ENCODE assay signal across 9 cellular contexts in genomic region chr1:97906567-97907228, GRCh38. TPM values are rescaled to one million over a fixed set of nuclear protein-coding genes. Genes with fewer than 3 reads are reported as not detected.
A peak's percentile ranks its signal among the peaks of the same experiment; 100 is the strongest.
DNase-seq lines count a peak whose midpoint lies in the region; ATAC-seq and TF ChIP-seq lines count a peak whose summit lies in the region.
"Had no signal": no experiment of that assay in that cellular context is flagged by ENCODE, and none has a peak within 500 bp of the region (broad histone marks: within the 10 kb centered on the region; RNA-seq: fewer than 3 reads in every experiment).

No MANE protein-coding gene starts in this region.

- no peaks in the 10 kb centered on the region for H3K9me3 Mint-ChIP-seq in GM23338
- H3K9me3 Mint-ChIP-seq: stimulated activated naive B cell treated with anti-CD40 and anti-IgM and Interleukin-4, amounts not matched to agents 10 μg/mL and 1 μg/mL and 100 μg/mL, for 72 hours had no signal

- ATAC-seq in GM23338 (no peak), gastroesophageal sphincter (peak; percentile 89), HG03342 (IDR thresholded peaks at IDR 0.05; ENCODE audit: unreplicated experiment) (no peak)
- ATAC-seq in stimulated activated naive CD8-positive, alpha-beta T cell treated with anti-CD3 and anti-CD28 coated beads, Interleukin-15, Interleukin-2, amounts not matched to agents 100 U/mL and 50 U/mL, for 24 hours = no peak
- ATAC-seq: stimulated activated naive B cell treated with anti-CD40 and anti-IgM and Interleukin-4, amounts not matched to agents 10 μg/mL and 1 μg/mL and 100 μg/mL, for 72 hours had no signal

- no peaks in the 10 kb centered on the region for H3F3A ChIP-seq in GM23338 (replicated peaks; ENCODE audit: low read depth)

- H3K36me3 Mint-ChIP-seq in GM23338 (ENCODE audit: low read depth) = no peaks in the 10 kb centered on the region
- H3K36me3 Mint-ChIP-seq: stimulated activated naive B cell treated with anti-CD40 and anti-IgM and Interleukin-4, amounts not matched to agents 10 μg/mL and 1 μg/mL and 100 μg/mL, for 72 hours had no signal

- H3K9me3 ChIP-seq in gastroesophageal sphincter = no peaks in the 10 kb centered on the region

- no peak for TF ChIP-seq POLR2A in gastroesophageal sphincter (IDR thresholded peaks at IDR 0.05)

- WGBS in gastroesophageal sphincter (ENCODE audit: low coverage in 1 of 2), 2 donors = 73 to 74% methylated on average over 6 to 7 of the region's 7 CpGs

- no peak for TF ChIP-seq CTCF in GM23338 (conservative IDR thresholded peaks at IDR 0.05; ENCODE audit: low read depth in 2 of 2)
- TF ChIP-seq CTCF in gastroesophageal sphincter (IDR thresholded peaks at IDR 0.05) = no peak

- no peaks in the 10 kb centered on the region for H4K20me1 ChIP-seq in GM23338 (replicated peaks; ENCODE audit: insufficient read depth)

- H3K4me3 Mint-ChIP-seq in GM23338 = no peak overlapping the region
- H3K4me3 Mint-ChIP-seq: stimulated activated naive B cell treated with anti-CD40 and anti-IgM and Interleukin-4, amounts not matched to agents 10 μg/mL and 1 μg/mL and 100 μg/mL, for 72 hours had no signal

- no peaks in the 10 kb centered on the region for H3K9me2 ChIP-seq in GM23338 (ENCODE audit: insufficient read depth)

- H3K4me1 ChIP-seq in GM23338 (ENCODE audit: insufficient read depth) (no peaks in the 10 kb centered on the region), gastroesophageal sphincter (peaks cover 5 to 25% (median 6%) of the 10 kb centered on the region in 3 donors)

- H3K27ac Mint-ChIP-seq in GM23338 = peak overlapping the region; percentile 81; the same call in 1 of the 2 replicates
- H3K27ac Mint-ChIP-seq: stimulated activated naive B cell treated with anti-CD40 and anti-IgM and Interleukin-4, amounts not matched to agents 10 μg/mL and 1 μg/mL and 100 μg/mL, for 72 hours had no signal

- H3K4me3 ChIP-seq in GM23338 = no peak overlapping the region
- no peak overlapping the region for H3K4me3 ChIP-seq in gastroesophageal sphincter

- H3K4me2 ChIP-seq in GM23338 = no peak overlapping the region

- no peaks in the 10 kb centered on the region for H3K27me3 ChIP-seq in GM23338 (ENCODE audit: insufficient read depth)
- no peaks in the 10 kb centered on the region for H3K27me3 ChIP-seq in gastroesophageal sphincter

- H3K79me2 ChIP-seq in GM23338 (replicated peaks; ENCODE audit: insufficient read depth) = no peaks in the 10 kb centered on the region

- H3K27ac ChIP-seq in GM23338 (ENCODE audit: low read depth) = no peak overlapping the region
- H3K27ac ChIP-seq in gastroesophageal sphincter = no peak overlapping the region

- no peaks in the 10 kb centered on the region for H3K27me3 Mint-ChIP-seq in GM23338 (ENCODE audit: insufficient read depth, low read depth, poor library complexity)
- H3K27me3 Mint-ChIP-seq: stimulated activated naive B cell treated with anti-CD40 and anti-IgM and Interleukin-4, amounts not matched to agents 10 μg/mL and 1 μg/mL and 100 μg/mL, for 72 hours had no signal

- no peak for TF ChIP-seq EP300 in gastroesophageal sphincter (IDR thresholded peaks at IDR 0.05)

- H2AFZ ChIP-seq in GM23338 = peak overlapping the region; percentile 52; the same call in 1 of the 2 replicates

- peaks cover 8% of the 10 kb centered on the region; the same call in 2 of the 3 replicates for H3K4me1 Mint-ChIP-seq in GM23338

- peak; percentile 4 for DNase-seq in GM23338 (ENCODE audit: low spot score)
- peak; percentile 94 for DNase-seq in SIG-M5 treated with dmso at 0.1 percent for 504 hours (lab: John Stamatoyannopoulos, UW; ENCODE audit: unreplicated experiment)
- peak; percentile 94 for DNase-seq in renal cortical epithelial cell (ENCODE audit: low read depth)
- DNase-seq in stimulated activated CD4-positive, alpha-beta T cell treated with anti-CD3 and anti-CD28 coated beads, Interleukin-4, amount 100 ng/mL, for 24 hours = no peak
- no peak for DNase-seq in stimulated activated naive CD8-positive, alpha-beta T cell treated with anti-CD3 and anti-CD28 coated beads, Interleukin-15, Interleukin-2, amounts not matched to agents 100 U/mL and 50 U/mL, for 24 hours
- DNase-seq in NCI-H2171 treated with DMSO at 0.1 percent for 48 hours (lab: John Stamatoyannopoulos, UW) = no peak
- DNase-seq: stimulated activated naive B cell treated with anti-CD40 and anti-IgM and Interleukin-4, amounts not matched to agents 10 μg/mL and 1 μg/mL and 100 μg/mL, for 72 hours had no signal

- H3K36me3 ChIP-seq in GM23338 (ENCODE audit: insufficient read depth) (no peaks in the 10 kb centered on the region), gastroesophageal sphincter (no peaks in the 10 kb centered on the region)

TF ChIP-seq in GM23338, 12 proteins besides CTCF, POLR2A, EP300 and RAD21 (continues in another document):
- TF ChIP-seq EZH2 (IDR thresholded peaks at IDR 0.05; ENCODE audit: low read depth, unreplicated experiment) (no peak), ETS1 (IDR thresholded peaks at IDR 0.05) (no peak), CREB1 (CRISPR knock-in tag; IDR thresholded peaks at IDR 0.05; ENCODE audit: low read depth) (no peak), ZNF114 (CRISPR knock-in tag; IDR thresholded peaks at IDR 0.05) (no peak), ZNF462 (CRISPR knock-in tag; IDR thresholded peaks at IDR 0.05) (no peak)

RNA-seq across cellular contexts. Expression of gene DPYD, which starts 14.1 kb away (rescaled TPM):
- 0.82 and 1.6 TPM in 2 replicates for total RNA-seq in GM23338 (2014; rRNA removed; shearing (Covaris generic))
- polyA plus RNA-seq in GM23338 (2016; fragmentation: Nextera tagmentation; extraction: Ambion mirVana) = 0.33 and 0.50 TPM in 2 replicates
- total RNA-seq in gastroesophageal sphincter = 10 to 100 TPM; 31.2 to 53.0 (median 43.2) TPM
- total RNA-seq in renal cortical epithelial cell = 6.8 and 37.5 TPM in 2 replicates

Comparison
In these comparisons a context has a peak if more than half of its experiments do, and no peak if none do; other contexts are left out.
1. DNase-seq: peak in GM23338 (single experiment), SIG-M5 treated with dmso at 0.1 percent for 504 hours (single experiment) and renal cortical epithelial cell (single experiment); none in stimulated activated CD4-positive, alpha-beta T cell treated with anti-CD3 and anti-CD28 coated beads, Interleukin-4, amount 100 ng/mL, for 24 hours (single experiment), stimulated activated naive CD8-positive, alpha-beta T cell treated with anti-CD3 and anti-CD28 coated beads, Interleukin-15, Interleukin-2, amounts not matched to agents 100 U/mL and 50 U/mL, for 24 hours (single experiment) and NCI-H2171 treated with DMSO at 0.1 percent for 48 hours (single experiment).